In the genomic region with DNA sequence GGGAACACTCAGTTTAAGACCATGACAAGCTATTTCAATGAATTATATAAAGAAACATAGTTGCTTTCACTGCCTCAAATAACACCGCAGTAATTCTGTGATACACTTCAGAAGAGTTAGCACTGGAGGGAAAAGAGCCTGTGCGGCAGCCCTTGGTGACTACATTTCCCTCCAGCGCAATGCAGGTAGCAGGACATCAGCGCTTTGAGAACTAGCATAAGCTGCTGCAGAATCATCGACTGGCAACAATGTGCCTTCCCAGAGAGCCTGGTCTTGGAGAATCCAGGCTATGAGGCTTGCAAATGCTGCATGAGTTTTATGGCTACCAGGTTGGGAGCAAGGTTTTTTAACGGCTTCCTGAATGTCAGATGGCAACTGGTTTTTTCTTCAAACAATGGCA, we compare ENCODE assay signal across 9 cellular contexts. TPM values are rescaled to one million over a fixed set of nuclear protein-coding genes. Genes with fewer than 3 reads are reported as not detected.
DNase-seq lines count a peak whose midpoint lies in the region; ATAC-seq and TF ChIP-seq lines count a peak whose summit lies in the region.
"Had no signal": no experiment of that assay in that cellular context is flagged by ENCODE, and none has a peak within 500 bp of the region (broad histone marks: within the 10 kb centered on the region; RNA-seq: fewer than 3 reads in every experiment).

No MANE protein-coding gene starts in this region.

- H3K27me3 Mint-ChIP-seq in Calu3 (ENCODE audit: unreplicated experiment) (no peaks in the 10 kb centered on the region), neural progenitor cell (ENCODE audit: insufficient read depth, low read depth) (no peaks in the 10 kb centered on the region)
- no peaks in the 10 kb centered on the region for H3K27me3 Mint-ChIP-seq in effector memory CD8-positive, alpha-beta T cell

- H2AFZ ChIP-seq in neural progenitor cell (replicated peaks) = no peak overlapping the region

- no TSS peak for BruUV-seq in Calu3 (replicated peaks; lab: Mats Ljungman, UMichigan)

- no peaks in the 10 kb centered on the region for H3K27me3 ChIP-seq in HUES48 (ENCODE audit: control insufficient read depth, insufficient read depth, low read length)
- no peaks in the 10 kb centered on the region for H3K27me3 ChIP-seq in neural progenitor cell

- H3K9me3 ChIP-seq in HUES48 (ENCODE audit: control insufficient read depth, insufficient read depth, low read length) = no peaks in the 10 kb centered on the region
- no peaks in the 10 kb centered on the region for H3K9me3 ChIP-seq in neural progenitor cell (ENCODE audit: low read depth)

- TF ChIP-seq CTCF in Calu3 (IDR thresholded peaks at IDR 0.05; ENCODE audit: unreplicated experiment) = no peak
- TF ChIP-seq CTCF in neural progenitor cell (IDR thresholded peaks at IDR 0.05) = no peak
- no peak for TF ChIP-seq CTCF in GM20000 (IDR thresholded peaks at IDR 0.05; ENCODE audit: extremely low read depth, missing control alignments)

- no peak overlapping the region for H3K4me3 ChIP-seq in HUES48 (ENCODE audit: low read depth, low read length)
- H3K4me3 ChIP-seq in neural progenitor cell = no peak overlapping the region

- H3K4me2 ChIP-seq in neural progenitor cell = peak overlapping the region; percentile 15

- H3K4me1 ChIP-seq in HUES48 (ENCODE audit: control insufficient read depth, insufficient read depth, low read length) (peaks cover 65% of the 10 kb centered on the region), neural progenitor cell (peaks cover 60% of the 10 kb centered on the region)

- CTCF ChIA-PET in Calu3 (lab: Charles Lee) = interaction anchor here (0.6 kb wide), 1 partner anchor 8 kb away, joined by 11 read pairs; no protein-coding TSS in a partner anchor

- no peaks in the 10 kb centered on the region for H3K9me3 Mint-ChIP-seq in Calu3 (ENCODE audit: low read depth, unreplicated experiment)
- H3K9me3 Mint-ChIP-seq in effector memory CD8-positive, alpha-beta T cell = no peaks in the 10 kb centered on the region
- H3K9me3 Mint-ChIP-seq in neural progenitor cell = peaks cover 59% of the 10 kb centered on the region

- H3K9ac ChIP-seq in HUES48 (ENCODE audit: low read depth, low read length) = no peak overlapping the region
- no peak overlapping the region for H3K9ac ChIP-seq in neural progenitor cell

- DNase-seq in Calu3 (no peak), neural progenitor cell (ENCODE audit: low spot score) (peak; percentile 34), cerebellum (ENCODE audit: low spot score) (no peak), GM20000 (ENCODE audit: low spot score) (no peak)
- no peak for DNase-seq in effector memory CD8-positive, alpha-beta T cell
- DNase-seq: amygdala had no signal

- H3K79me2 ChIP-seq in neural progenitor cell (ENCODE audit: low read depth) = peaks cover 100% of the 10 kb centered on the region

- H3F3A ChIP-seq in neural progenitor cell (ENCODE audit: low read depth) = no peaks in the 10 kb centered on the region

- H3K36me3 Mint-ChIP-seq in Calu3 (ENCODE audit: insufficient read depth, unreplicated experiment) = peaks cover 51% of the 10 kb centered on the region
- H3K36me3 Mint-ChIP-seq in effector memory CD8-positive, alpha-beta T cell (ENCODE audit: insufficient read depth) = no peaks in the 10 kb centered on the region
- H3K36me3 Mint-ChIP-seq in neural progenitor cell = peaks cover 62% of the 10 kb centered on the region

- H3K4me1 Mint-ChIP-seq in Calu3 (ENCODE audit: low read depth, unreplicated experiment) = peaks cover 63% of the 10 kb centered on the region
- peaks cover 32 to 46% of the 10 kb centered on the region in 2 donors for H3K4me1 Mint-ChIP-seq in effector memory CD8-positive, alpha-beta T cell (ENCODE audit: low read depth in 2 of 2)
- peaks cover 15% of the 10 kb centered on the region for H3K4me1 Mint-ChIP-seq in neural progenitor cell

- H3K4me3 Mint-ChIP-seq in Calu3 (ENCODE audit: low read depth, unreplicated experiment) (peak overlapping the region; percentile 75), neural progenitor cell (no peak overlapping the region)
- H3K4me3 Mint-ChIP-seq in effector memory CD8-positive, alpha-beta T cell = peak overlapping the region in 1 of 2 donors; percentile 2

- H3K27ac Mint-ChIP-seq in Calu3 (ENCODE audit: unreplicated experiment) (peak overlapping the region; percentile 81), neural progenitor cell (no peak overlapping the region)
- H3K27ac Mint-ChIP-seq in effector memory CD8-positive, alpha-beta T cell = no peak overlapping the region

- intact Hi-C loops in Calu3 (cut with micrococcal nuclease; ENCODE audit: unreplicated experiment) = no loop called here

- peaks cover 99% of the 10 kb centered on the region for H4K20me1 ChIP-seq in neural progenitor cell (ENCODE audit: low read depth)

- H3K27ac ChIP-seq in HUES48 (ENCODE audit: low read depth, low read length) = peak overlapping the region; percentile 22
- no peak overlapping the region for H3K27ac ChIP-seq in neural progenitor cell

- H3K36me3 ChIP-seq in HUES48 (ENCODE audit: control insufficient read depth, insufficient read depth, low read length) = no peaks in the 10 kb centered on the region
- no peaks in the 10 kb centered on the region for H3K36me3 ChIP-seq in neural progenitor cell

- ATAC-seq in effector memory CD8-positive, alpha-beta T cell (replicated peaks) = peak; percentile 33
- ATAC-seq in HG03108 (IDR thresholded peaks at IDR 0.05; ENCODE audit: unreplicated experiment) = no peak
- ATAC-seq in GM21717 (IDR thresholded peaks at IDR 0.05; ENCODE audit: unreplicated experiment) = no peak

RNA-seq across cellular contexts. Expression of a gene that starts 7.5 kb away (rescaled TPM):
- total RNA-seq in Calu3 (2022) = 58.7 TPM in 2 replicates
- total RNA-seq in neural progenitor cell (ENCODE audit: low replicate concordance) = 45.9 and 59.1 TPM in 2 replicates
- total RNA-seq in cerebellum = 98.4 TPM
